1 cellular context compared by ENCODE assay signal in genomic region chr3:374459-374858, GRCh38.
TF ChIP-seq lines count a peak whose summit lies in the region.

No MANE protein-coding gene starts in this region.

TF ChIP-seq in liver, 16 proteins besides CTCF, POLR2A, EP300 and RAD21 (continued from another document):
- TF ChIP-seq GABPA (IDR thresholded peaks at IDR 0.05 in 1 of 2, conservative IDR thresholded peaks at IDR 0.05 in 1 of 2) = no peak
- no peak for TF ChIP-seq YY1 (IDR thresholded peaks at IDR 0.05)
- TF ChIP-seq TAF1 (conservative IDR thresholded peaks at IDR 0.05) = no peak
- no peak for TF ChIP-seq HNF4G (IDR thresholded peaks at IDR 0.05)
- no peak for TF ChIP-seq JUND (IDR thresholded peaks at IDR 0.05)
- peak in 1 of 2 donors; percentile 23 for TF ChIP-seq HNF4A (conservative IDR thresholded peaks at IDR 0.05)
- peak; percentile 66 to 73 for TF ChIP-seq RXRA (IDR thresholded peaks at IDR 0.05)
- no peak for TF ChIP-seq REST (IDR thresholded peaks at IDR 0.05)
- no peak for TF ChIP-seq FOXA1 (IDR thresholded peaks at IDR 0.05)
- TF ChIP-seq FOXA2 (IDR thresholded peaks at IDR 0.05) = no peak
- TF ChIP-seq NR2F2 (IDR thresholded peaks at IDR 0.05) = peak; percentile 74
